ENCODE assay signal across 22 cellular contexts in genomic region chr3:83496459-83496858, GRCh38.
DNase-seq lines count a peak whose midpoint lies in the region; ATAC-seq, FAIRE-seq and TF ChIP-seq lines count a peak whose summit lies in the region.
"Had no signal": no experiment of that assay in that cellular context is flagged by ENCODE, and none has a peak within 500 bp of the region (broad histone marks: within the 10 kb centered on the region; RNA-seq: fewer than 3 reads in every experiment).

No MANE protein-coding gene starts in this region.

- H3K4me2 ChIP-seq in OCI-LY1 (ENCODE audit: low read length): no peak overlapping the region
- H3K4me2 ChIP-seq in K562 (ENCODE audit: insufficient read depth, low read length): no peak overlapping the region
- H3K4me2 ChIP-seq: BLaER1 treated with 17β-estradiol and CSF1 and Interleukin-3, amounts not matched to agents 10 nM and 100 nM; GM23338 had no signal

- CTCF ChIA-PET in A673 (lab: Charles Lee) (no interaction called here), K562 (lab: Yijun Ruan, JAX; ENCODE audit: low intra/inter-chr PET ratio) (no interaction called here)

- H3K9ac ChIP-seq in OCI-LY1 (ENCODE audit: low read length) (no peak overlapping the region), K562 (ENCODE audit: insufficient read depth in 1 of 2, low read depth in 2 of 2, low read length in 2 of 2) (no peak overlapping the region)
- H3K9ac ChIP-seq: BLaER1 treated with 17β-estradiol and CSF1 and Interleukin-3, amounts not matched to agents 10 nM and 100 nM had no signal

- no peak for FAIRE-seq in K562 (lab: Jason Lieb, UNC)
- FAIRE-seq: D721Med, GM12891, GM18507 had no signal

- H2AFZ ChIP-seq in OCI-LY1 (ENCODE audit: low read length) (peak overlapping the region; percentile 86; the same call in 1 of the 2 replicates), K562 (ENCODE audit: low read depth, low read length) (no peak overlapping the region)
- H2AFZ ChIP-seq: GM23338 had no signal

- WGBS in K562 (ENCODE audit: insufficient coverage, low coverage, missing lambda C conversion rate): 5% methylated on average over 1 of the region's 1 CpG

- no peaks in the 10 kb centered on the region for H4K20me1 ChIP-seq in OCI-LY1 (ENCODE audit: insufficient read depth, low read length)
- H4K20me1 ChIP-seq in K562 (replicated peaks; ENCODE audit: control insufficient read depth, insufficient read depth, low read length): no peaks in the 10 kb centered on the region
- H4K20me1 ChIP-seq: BLaER1 treated with 17β-estradiol and CSF1 and Interleukin-3, amounts not matched to agents 10 nM and 100 nM had no signal

- H3K27ac ChIP-seq in A673 (ENCODE audit: low read depth, low read length, poor library complexity, severe bottlenecking) (no peak overlapping the region), OCI-LY1 (ENCODE audit: low read depth, low read length, poor library complexity, severe bottlenecking) (no peak overlapping the region), K562 (ENCODE audit: extremely low read depth, low read depth, low read length) (no peak overlapping the region), breast epithelium (no peak overlapping the region)
- H3K27ac ChIP-seq: BLaER1 treated with 17β-estradiol and CSF1 and Interleukin-3, amounts not matched to agents 10 nM and 100 nM had no signal

- no peaks in the 10 kb centered on the region for H3K9me2 ChIP-seq in OCI-LY1 (ENCODE audit: low read depth, low read length)

- no peak for TF ChIP-seq CTCF in A673 (conservative IDR thresholded peaks at IDR 0.05; ENCODE audit: low read depth, low read length)
- no peak for TF ChIP-seq CTCF in OCI-LY1 (IDR thresholded peaks at IDR 0.05; ENCODE audit: low read length)
- no peak for TF ChIP-seq CTCF in K562 (IDR thresholded peaks at IDR 0.05 in 2 of 3, conservative IDR thresholded peaks at IDR 0.05 in 1 of 3; ENCODE audit: insufficient read depth in 2 of 3, low read depth in 1 of 3, low read length in 3 of 3)
- no peak for TF ChIP-seq CTCF in breast epithelium (IDR thresholded peaks at IDR 0.05)

- intact Hi-C loops in A673 (cut with micrococcal nuclease; ENCODE audit: unreplicated experiment): no loop called here
- intact Hi-C loops in K562 (cut with micrococcal nuclease): no loop called here
- intact Hi-C loops in breast epithelium (cut with DNase I; ENCODE audit: low total_unique reads): no loop called here

- DNase-seq in A673 (ENCODE audit: low spot score) (peak; percentile 4), K562 (ENCODE audit: extremely low read depth in 1 of 4, low spot score in 3 of 4) (no peak), breast epithelium (ENCODE audit: low spot score in 2 of 2) (no peak), NCI-H526 (lab: John Stamatoyannopoulos, UW) (no peak)
- DNase-seq in stimulated activated CD4-positive, alpha-beta T cell treated with anti-CD3 and anti-CD28 coated beads, Interleukin-15, amount 100 ng/mL, for 24 hours: no peak
- DNase-seq: ACHN; AML-193; BE2C; CD4-positive, alpha-beta T cell; CD8-positive, alpha-beta memory T cell; DMS 273 treated with DMSO at 0.1 percent for 48 hours; DMS79; EL; GDM1; H9 had no signal

- BruUV-seq in A673 (replicated peaks; lab: Mats Ljungman, UMichigan) (no TSS peak), K562 (replicated peaks; lab: Mats Ljungman, UMichigan) (no TSS peak)

- H3K4me3 ChIP-seq in A673 (ENCODE audit: low read depth, low read length, poor library complexity, severe bottlenecking) (no peak overlapping the region), OCI-LY1 (ENCODE audit: low read depth, low read length, poor library complexity, severe bottlenecking) (no peak overlapping the region), K562 (no peak overlapping the region), breast epithelium (no peak overlapping the region)
- H3K4me3 ChIP-seq: BLaER1 treated with 17β-estradiol and CSF1 and Interleukin-3, amounts not matched to agents 10 nM and 100 nM; GM23338 had no signal

- H3K9me3 ChIP-seq in A673 (ENCODE audit: low read depth, low read length, poor library complexity, severe bottlenecking) (no peaks in the 10 kb centered on the region), OCI-LY1 (ENCODE audit: low read length) (no peaks in the 10 kb centered on the region), K562 (replicated peaks; ENCODE audit: control insufficient read depth, insufficient read depth, low read depth, low read length) (no peaks in the 10 kb centered on the region), breast epithelium (no peaks in the 10 kb centered on the region)
- H3K9me3 ChIP-seq: BE2C; BLaER1 treated with 17β-estradiol and CSF1 and Interleukin-3, amounts not matched to agents 10 nM and 100 nM had no signal

- H3F3A ChIP-seq in OCI-LY1 (ENCODE audit: insufficient read depth, low read length): no peaks in the 10 kb centered on the region

- in situ Hi-C loops in K562 (cut with MboI): no loop called here

- H3K4me1 ChIP-seq in A673 (ENCODE audit: insufficient read depth, low read length, poor library complexity, severe bottlenecking) (no peaks in the 10 kb centered on the region), OCI-LY1 (ENCODE audit: insufficient read depth, low read length, severe bottlenecking) (no peaks in the 10 kb centered on the region), K562 (replicated peaks in 1 of 2; ENCODE audit: control insufficient read depth in 2 of 2, insufficient read depth in 2 of 2, low read length in 2 of 2) (no peaks in the 10 kb centered on the region), breast epithelium (no peaks in the 10 kb centered on the region)
- H3K4me1 ChIP-seq: BE2C; BLaER1 treated with 17β-estradiol and CSF1 and Interleukin-3, amounts not matched to agents 10 nM and 100 nM had no signal

- H3K27me3 ChIP-seq in A673 (replicated peaks; ENCODE audit: insufficient read depth, low read depth, low read length, poor library complexity) (no peaks in the 10 kb centered on the region), OCI-LY1 (ENCODE audit: insufficient read depth, low read length) (no peaks in the 10 kb centered on the region), K562 (ENCODE audit: control insufficient read depth in 2 of 2, insufficient read depth in 2 of 2, low read length in 2 of 2) (no peaks in the 10 kb centered on the region), breast epithelium (no peaks in the 10 kb centered on the region)
- H3K27me3 ChIP-seq: BE2C; BLaER1 treated with 17β-estradiol and CSF1 and Interleukin-3, amounts not matched to agents 10 nM and 100 nM had no signal

- ATAC-seq in K562: no peak
- ATAC-seq: GM23338, HCT116 had no signal

- no peaks in the 10 kb centered on the region for H3K9me1 ChIP-seq in K562 (ENCODE audit: control insufficient read depth, insufficient read depth, low read length)

- no peak for TF ChIP-seq EP300 in K562 (IDR thresholded peaks at IDR 0.05; ENCODE audit: low read length)

- H3K79me2 ChIP-seq in OCI-LY1 (ENCODE audit: insufficient read depth, low read length): no peaks in the 10 kb centered on the region
- H3K79me2 ChIP-seq in K562 (ENCODE audit: control insufficient read depth, insufficient read depth, low read length): no peaks in the 10 kb centered on the region

- TF ChIP-seq RAD21 in K562 (CRISPR knock-in tag; conservative IDR thresholded peaks at IDR 0.05 in 1 of 2, IDR thresholded peaks at IDR 0.05 in 1 of 2): no peak

- TF ChIP-seq POLR2A in K562 (conservative IDR thresholded peaks at IDR 0.05) (no peak), breast epithelium (IDR thresholded peaks at IDR 0.05) (no peak)

- POLR2A ChIA-PET in A673 (lab: Charles Lee; ENCODE audit: low non-redundant PET): no interaction called here
- POLR2A ChIA-PET in K562 (lab: Yijun Ruan, JAX): no interaction called here

- H3K36me3 ChIP-seq in A673 (ENCODE audit: insufficient read depth, low read length, poor library complexity, severe bottlenecking) (no peaks in the 10 kb centered on the region), OCI-LY1 (ENCODE audit: insufficient read depth, low read length) (no peaks in the 10 kb centered on the region), K562 (ENCODE audit: control insufficient read depth, insufficient read depth, low read length) (no peaks in the 10 kb centered on the region), breast epithelium (no peaks in the 10 kb centered on the region)
- H3K36me3 ChIP-seq: BE2C; BLaER1 treated with 17β-estradiol and CSF1 and Interleukin-3, amounts not matched to agents 10 nM and 100 nM had no signal

TF ChIP-seq in K562, 482 proteins besides CTCF, POLR2A, EP300 and RAD21:
- TF ChIP-seq C11orf30 (IDR thresholded peaks at IDR 0.05; ENCODE audit: low read depth): 0 out of 2 replicates have a peak, but pooled peaks have one; percentile 23
- peak; percentile 14; the same call in 1 of the 2 replicates for TF ChIP-seq ZNF316 (IDR thresholded peaks at IDR 0.05)
- TF ChIP-seq MAFF (IDR thresholded peaks at IDR 0.05; ENCODE audit: low read length): peak; percentile 25
- TF ChIP-seq FOXK1 (CRISPR knock-in tag; IDR thresholded peaks at IDR 0.05; ENCODE audit: borderline replicate concordance): no peak
- peak; percentile 32; the same call in 1 of the 2 replicates for TF ChIP-seq MAFG (tag; conservative IDR thresholded peaks at IDR 0.05)
- 0 out of 2 replicates have a peak, but pooled peaks have one; percentile 40 for TF ChIP-seq MAFK (IDR thresholded peaks at IDR 0.05; ENCODE audit: low read length)
